26 cellular contexts compared by ENCODE assay signal in genomic region chr2:88122141-88122884, GRCh38. TPM values are rescaled to one million over a fixed set of nuclear protein-coding genes. Genes with fewer than 3 reads are reported as not detected.
DNase-seq lines count a peak whose midpoint lies in the region; ATAC-seq, FAIRE-seq and TF ChIP-seq lines count a peak whose summit lies in the region.
"Had no signal": no experiment of that assay in that cellular context is flagged by ENCODE, and none has a peak within 500 bp of the region (broad histone marks: within the 10 kb centered on the region; RNA-seq: fewer than 3 reads in every experiment).

No MANE protein-coding gene starts in this region.

- intact Hi-C loops in colonic mucosa (cut with DNase I), result no loop called here
- intact Hi-C loops in HepG2 (cut with micrococcal nuclease; ENCODE audit: unreplicated experiment), result loop anchor here (2.0 kb wide), 2 partner anchors 16 to 54 kb away; no protein-coding TSS in a partner anchor
- intact Hi-C loops in mucosa of descending colon (cut with DNase I, micrococcal nuclease), result no loop called here
- intact Hi-C loops in transverse colon (cut with DNase I; ENCODE audit: low total_unique reads), result no loop called here
- intact Hi-C loops in activated CD8-positive, alpha-beta T cell treated with anti-CD3 and anti-CD28 coated beads for 36 hours (cut with micrococcal nuclease), result no loop called here
- intact Hi-C loops in activated T-helper 1 cell treated with anti-CD3 and anti-CD28 coated beads, Interleukin-12 subunit alpha, Interleukin-12 subunit beta, Interleukin-2, Interleukin-4 antibody, amounts not matched to agents 30 ng/mL and 10 ng/mL and 1 ng/mL, durations not matched to agents 14 hours and 24 hours and 36 hours (cut with micrococcal nuclease), result no loop called here

- WGBS in HepG2 (ENCODE audit: low lambda C conversion rate), result 45% methylated on average over 8 of the region's 8 CpGs
- 50 to 57% methylated on average over 1 to 8 of the region's 8 CpGs for WGBS in transverse colon (ENCODE audit: low coverage in 1 of 2), 2 donors

- no peaks in the 10 kb centered on the region for H3K4me1 Mint-ChIP-seq in activated CD8-positive, alpha-beta T cell treated with anti-CD3 and anti-CD28 coated beads for 36 hours (ENCODE audit: low read depth)
- H3K4me1 Mint-ChIP-seq in activated T-helper 1 cell treated with anti-CD3 and anti-CD28 coated beads, Interleukin-12 subunit alpha, Interleukin-12 subunit beta, Interleukin-2, Interleukin-4 antibody, amounts not matched to agents 30 ng/mL and 10 ng/mL and 1 ng/mL, durations not matched to agents 14 hours and 24 hours and 36 hours (ENCODE audit: low read depth), result no peaks in the 10 kb centered on the region
- H3K4me1 Mint-ChIP-seq: CD14-positive monocyte; CD8-positive, alpha-beta memory T cell; GM23338 had no signal

- no peak for FAIRE-seq in HepG2 (lab: Jason Lieb, UNC)
- FAIRE-seq: A204.1, D721Med, GM12878, GM19239 had no signal

- no peak for TF ChIP-seq CTCF in colonic mucosa (IDR thresholded peaks at IDR 0.05)
- TF ChIP-seq CTCF in HepG2 (CRISPR knock-in tag; IDR thresholded peaks at IDR 0.05), result no peak
- no peak for TF ChIP-seq CTCF in mucosa of descending colon (IDR thresholded peaks at IDR 0.05)
- TF ChIP-seq CTCF in transverse colon (IDR thresholded peaks at IDR 0.05), result no peak
- TF ChIP-seq CTCF in activated CD8-positive, alpha-beta T cell treated with anti-CD3 and anti-CD28 coated beads for 36 hours (IDR thresholded peaks at IDR 0.05), result no peak

- no peak overlapping the region for H2AFZ ChIP-seq in HepG2 (ENCODE audit: low read length)
- H2AFZ ChIP-seq: GM23338 had no signal

- CTCF ChIA-PET in HepG2 (lab: Yijun Ruan, JAX; ENCODE audit: low intra/inter-chr PET ratio, low total read pairs), result no interaction called here
- CTCF ChIA-PET in activated CD8-positive, alpha-beta T cell treated with anti-CD3 and anti-CD28 coated beads for 36 hours (lab: Charles Lee), result no interaction called here

- TF ChIP-seq POLR2A in HepG2 (IDR thresholded peaks at IDR 0.05; ENCODE audit: insufficient read depth in 1 of 2, low read depth in 2 of 2, low read length in 2 of 2) (peak in 1 of 2 experiments; percentile 89; a peak in 2 of 4 replicates), transverse colon (IDR thresholded peaks at IDR 0.05) (no peak)

- no peaks in the 10 kb centered on the region for H3K36me3 Mint-ChIP-seq in activated CD8-positive, alpha-beta T cell treated with anti-CD3 and anti-CD28 coated beads for 36 hours (ENCODE audit: low read depth)
- H3K36me3 Mint-ChIP-seq in activated T-helper 1 cell treated with anti-CD3 and anti-CD28 coated beads, Interleukin-12 subunit alpha, Interleukin-12 subunit beta, Interleukin-2, Interleukin-4 antibody, amounts not matched to agents 30 ng/mL and 10 ng/mL and 1 ng/mL, durations not matched to agents 14 hours and 24 hours and 36 hours (ENCODE audit: low read depth), result no peaks in the 10 kb centered on the region
- H3K36me3 Mint-ChIP-seq: CD14-positive monocyte; CD8-positive, alpha-beta memory T cell had no signal

- POLR2A ChIA-PET in HepG2 (lab: Yijun Ruan, JAX), result no interaction called here
- POLR2A ChIA-PET in activated CD8-positive, alpha-beta T cell treated with anti-CD3 and anti-CD28 coated beads for 36 hours (lab: Charles Lee), result no interaction called here

- H3K9ac ChIP-seq in colonic mucosa (ENCODE audit: low read depth in 2 of 2, low read length in 2 of 2) (no peak overlapping the region), HepG2 (ENCODE audit: insufficient read depth, low read depth, low read length) (no peak overlapping the region)
- H3K9ac ChIP-seq: BLaER1 treated with 17β-estradiol and CSF1 and Interleukin-3, amounts not matched to agents 10 nM and 100 nM had no signal

- H3K79me2 ChIP-seq in HepG2 (ENCODE audit: insufficient read depth, low read length), result peaks cover 22% of the 10 kb centered on the region

- no peaks in the 10 kb centered on the region for H3K27me3 Mint-ChIP-seq in activated CD8-positive, alpha-beta T cell treated with anti-CD3 and anti-CD28 coated beads for 36 hours
- peaks cover 10% of the 10 kb centered on the region for H3K27me3 Mint-ChIP-seq in activated T-helper 1 cell treated with anti-CD3 and anti-CD28 coated beads, Interleukin-12 subunit alpha, Interleukin-12 subunit beta, Interleukin-2, Interleukin-4 antibody, amounts not matched to agents 30 ng/mL and 10 ng/mL and 1 ng/mL, durations not matched to agents 14 hours and 24 hours and 36 hours (ENCODE audit: insufficient read depth)

- in situ Hi-C loops in HepG2 (cut with HindIII; ENCODE audit: extremely low pct_ligation_motif_present, low pct_unique_long_range_greater_than_20kb), result no loop called here
- in situ Hi-C loops in transverse colon (cut with MboI; ENCODE audit: low pct_ligation_motif_present in 1 of 4, low pct_unique_long_range_greater_than_20kb in 1 of 4, low sequenced_read_pairs in 3 of 4), result no loop called here

- H3K27ac Mint-ChIP-seq in activated CD8-positive, alpha-beta T cell treated with anti-CD3 and anti-CD28 coated beads for 36 hours, result no peak overlapping the region
- no peak overlapping the region for H3K27ac Mint-ChIP-seq in activated T-helper 1 cell treated with anti-CD3 and anti-CD28 coated beads, Interleukin-12 subunit alpha, Interleukin-12 subunit beta, Interleukin-2, Interleukin-4 antibody, amounts not matched to agents 30 ng/mL and 10 ng/mL and 1 ng/mL, durations not matched to agents 14 hours and 24 hours and 36 hours
- H3K27ac Mint-ChIP-seq: CD14-positive monocyte; CD4-positive, alpha-beta T cell; CD8-positive, alpha-beta memory T cell; GM23338; H9 had no signal

- H3K9me3 Mint-ChIP-seq in activated CD8-positive, alpha-beta T cell treated with anti-CD3 and anti-CD28 coated beads for 36 hours, result no peaks in the 10 kb centered on the region
- no peaks in the 10 kb centered on the region for H3K9me3 Mint-ChIP-seq in activated T-helper 1 cell treated with anti-CD3 and anti-CD28 coated beads, Interleukin-12 subunit alpha, Interleukin-12 subunit beta, Interleukin-2, Interleukin-4 antibody, amounts not matched to agents 30 ng/mL and 10 ng/mL and 1 ng/mL, durations not matched to agents 14 hours and 24 hours and 36 hours
- H3K9me3 Mint-ChIP-seq: CD4-positive, alpha-beta T cell; CD8-positive, alpha-beta memory T cell; GM23338; H9 had no signal

- TF ChIP-seq EP300 in HepG2 (IDR thresholded peaks at IDR 0.05; ENCODE audit: low read depth in 2 of 2, low read length in 2 of 2) (no peak), HepG2 (CRISPR knock-in tag; IDR thresholded peaks at IDR 0.05; ENCODE audit: borderline replicate concordance) (no peak), transverse colon (IDR thresholded peaks at IDR 0.05; ENCODE audit: low read depth) (no peak)

- no peak overlapping the region for H3K4me2 ChIP-seq in HepG2 (ENCODE audit: low read depth, low read length)
- H3K4me2 ChIP-seq: BLaER1 treated with 17β-estradiol and CSF1 and Interleukin-3, amounts not matched to agents 10 nM and 100 nM; GM23338 had no signal

- H3K4me3 ChIP-seq in colonic mucosa (no peak overlapping the region), HepG2 (replicated peaks in 1 of 3; ENCODE audit: insufficient read depth in 1 of 3, low read depth in 2 of 3, low read length in 3 of 3) (no peak overlapping the region), mucosa of descending colon (no peak overlapping the region), transverse colon (no peak overlapping the region)
- H3K4me3 ChIP-seq: BLaER1 treated with 17β-estradiol and CSF1 and Interleukin-3, amounts not matched to agents 10 nM and 100 nM; GM12878; GM23338 had no signal

- no peak overlapping the region for H3K4me3 Mint-ChIP-seq in activated CD8-positive, alpha-beta T cell treated with anti-CD3 and anti-CD28 coated beads for 36 hours
- H3K4me3 Mint-ChIP-seq in activated T-helper 1 cell treated with anti-CD3 and anti-CD28 coated beads, Interleukin-12 subunit alpha, Interleukin-12 subunit beta, Interleukin-2, Interleukin-4 antibody, amounts not matched to agents 30 ng/mL and 10 ng/mL and 1 ng/mL, durations not matched to agents 14 hours and 24 hours and 36 hours, result no peak overlapping the region
- H3K4me3 Mint-ChIP-seq: CD14-positive monocyte; CD4-positive, alpha-beta T cell; CD8-positive, alpha-beta memory T cell; GM23338; H9 had no signal

- no peaks in the 10 kb centered on the region for H3K27me3 ChIP-seq in colonic mucosa
- peaks cover 0 to 4% of the 10 kb centered on the region in 2 experiments; a peak in 1 of 5 replicates for H3K27me3 ChIP-seq in HepG2 (ENCODE audit: control insufficient read depth in 1 of 2, insufficient read depth in 2 of 2, low read length in 2 of 2)
- no peaks in the 10 kb centered on the region for H3K27me3 ChIP-seq in transverse colon
- H3K27me3 ChIP-seq: BE2C; BLaER1 treated with 17β-estradiol and CSF1 and Interleukin-3, amounts not matched to agents 10 nM and 100 nM had no signal

- no peaks in the 10 kb centered on the region for H3K4me1 ChIP-seq in colonic mucosa
- H3K4me1 ChIP-seq in HepG2 (ENCODE audit: insufficient read depth, low read length), result peaks cover 39% of the 10 kb centered on the region
- no peaks in the 10 kb centered on the region for H3K4me1 ChIP-seq in mucosa of descending colon (ENCODE audit: low read depth)
- no peaks in the 10 kb centered on the region for H3K4me1 ChIP-seq in transverse colon
- H3K4me1 ChIP-seq: BE2C; BLaER1 treated with 17β-estradiol and CSF1 and Interleukin-3, amounts not matched to agents 10 nM and 100 nM had no signal

- TF ChIP-seq RAD21 in HepG2 (CRISPR knock-in tag; IDR thresholded peaks at IDR 0.05), result no peak

- H3K9me3 ChIP-seq in colonic mucosa (no peaks in the 10 kb centered on the region), HepG2 (ENCODE audit: low read length) (no peaks in the 10 kb centered on the region), mucosa of descending colon (no peaks in the 10 kb centered on the region), transverse colon (no peaks in the 10 kb centered on the region)
- H3K9me3 ChIP-seq: BE2C; BLaER1 treated with 17β-estradiol and CSF1 and Interleukin-3, amounts not matched to agents 10 nM and 100 nM had no signal

- peak overlapping the region; percentile 32 for H3K27ac ChIP-seq in colonic mucosa
- H3K27ac ChIP-seq in HepG2 (ENCODE audit: extremely low read length, insufficient read depth, low read length), result peak overlapping the region; percentile 22
- peak overlapping the region; percentile 3 to 49 (median 32) for H3K27ac ChIP-seq in transverse colon
- H3K27ac ChIP-seq: 22Rv1; BLaER1 treated with 17β-estradiol and CSF1 and Interleukin-3, amounts not matched to agents 10 nM and 100 nM had no signal

- H3K36me3 ChIP-seq in colonic mucosa (no peaks in the 10 kb centered on the region), HepG2 (replicated peaks in 1 of 2; ENCODE audit: control insufficient read depth in 1 of 2, insufficient read depth in 2 of 2, low read length in 2 of 2) (peaks cover 11 to 14% of the 10 kb centered on the region in 2 experiments; a peak in 4 of 5 replicates), mucosa of descending colon (ENCODE audit: low read depth) (no peaks in the 10 kb centered on the region), transverse colon (no peaks in the 10 kb centered on the region)
- H3K36me3 ChIP-seq: BE2C; BLaER1 treated with 17β-estradiol and CSF1 and Interleukin-3, amounts not matched to agents 10 nM and 100 nM had no signal

- peaks cover 45% of the 10 kb centered on the region for H4K20me1 ChIP-seq in HepG2 (ENCODE audit: insufficient read depth, low read length)
- H4K20me1 ChIP-seq: BLaER1 treated with 17β-estradiol and CSF1 and Interleukin-3, amounts not matched to agents 10 nM and 100 nM had no signal

- BruUV-seq in HepG2 (replicated peaks; lab: Mats Ljungman, UMichigan), result no TSS peak

- ATAC-seq in HepG2 (peak; percentile 71), mucosa of descending colon (peak; percentile 56), HG03565 (IDR thresholded peaks at IDR 0.05; ENCODE audit: unreplicated experiment) (no peak)
- no peak for ATAC-seq in activated CD8-positive, alpha-beta T cell treated with anti-CD3 and anti-CD28 coated beads for 36 hours
- ATAC-seq: GM12878, GM23338, HCT116 had no signal

- peak; percentile 59 for DNase-seq in colonic mucosa
- DNase-seq in HepG2 (ENCODE audit: low spot score), result no peak
- DNase-seq in mucosa of descending colon, result peak in 1 of 3 donors; percentile 60
- peak; percentile 50 for DNase-seq in transverse colon
- no peak for DNase-seq in activated CD8-positive, alpha-beta T cell treated with anti-CD3 and anti-CD28 coated beads for 36 hours
- DNase-seq in activated T-helper 1 cell treated with anti-CD3 and anti-CD28 coated beads, Interleukin-12 subunit alpha, Interleukin-12 subunit beta, Interleukin-2, Interleukin-4 antibody, amounts not matched to agents 30 ng/mL and 10 ng/mL and 1 ng/mL, durations not matched to agents 14 hours and 24 hours and 36 hours (ENCODE audit: low spot score), result no peak
- DNase-seq: BE2C; CD4-positive, alpha-beta T cell; CD8-positive, alpha-beta memory T cell; DMS 273 treated with DMSO at 0.1 percent for 48 hours; DMS79; EL; GDM1; H9 had no signal

RNA-seq across cellular contexts. Expression of gene FABP1, which starts 5.5 kb away (rescaled TPM):
- 1,000 to 10,000 TPM; 2,582 to 2,822 TPM for total RNA-seq in colonic mucosa
- total RNA-seq in HepG2 (2016; rRNA removed; fragmentation: Illumina TruSeq; extraction: Trizol), result 644 and 930 TPM in 2 replicates
- 281 and 361 TPM in 2 replicates for total RNA-seq in HepG2 (2016; cell fraction: cytosol; rRNA removed; fragmentation: Illumina TruSeq; extraction: Trizol; ENCODE audit: low read depth)
- 658 and 997 TPM in 2 replicates for total RNA-seq in HepG2 (2016; cell fraction: insoluble cytoplasmic fraction; rRNA removed; fragmentation: Illumina TruSeq; extraction: Trizol)
- 241 and 301 TPM in 2 replicates for total RNA-seq in HepG2 (2016; cell fraction: membrane; rRNA removed; fragmentation: Illumina TruSeq; extraction: Trizol)
- 195 and 218 TPM in 2 replicates for total RNA-seq in HepG2 (2016; cell fraction: nucleus; rRNA removed; fragmentation: Illumina TruSeq; extraction: Trizol)
- 1,478 and 1,608 TPM in 2 replicates for polyA plus RNA-seq in HepG2 (2011; rRNA removed)
- polyA plus RNA-seq in HepG2 (2011; cell fraction: cytosol; rRNA removed), result 1,357 and 2,069 TPM in 2 replicates
- 273 and 414 TPM in 2 replicates for polyA plus RNA-seq in HepG2 (2011; cell fraction: nucleus; rRNA removed)
- 2,038 and 4,995 TPM in 2 replicates for polyA plus RNA-seq in HepG2 (2012)
- polyA plus RNA-seq in HepG2 (2016; cell fraction: cytosol; fragmentation: Illumina TruSeq; extraction: Trizol; ENCODE audit: low read depth), result 515 and 788 TPM in 2 replicates
- polyA plus RNA-seq in HepG2 (2016; cell fraction: insoluble cytoplasmic fraction; fragmentation: Illumina TruSeq; extraction: Trizol; ENCODE audit: low read depth), result 1,913 and 2,232 TPM in 2 replicates
- polyA plus RNA-seq in HepG2 (2016; cell fraction: membrane; fragmentation: Illumina TruSeq; extraction: Trizol; ENCODE audit: low read depth), result 370 and 531 TPM in 2 replicates
- polyA plus RNA-seq in HepG2 (2016; cell fraction: nucleus; fragmentation: Illumina TruSeq; extraction: Trizol; ENCODE audit: insufficient read depth, low read depth), result 669 and 685 TPM in 2 replicates
- 148 TPM in 1 of 2 replicates, not detected in the other for polyA minus RNA-seq in HepG2 (2011; rRNA and poly(A)+ RNA removed; ENCODE audit: low replicate concordance)
- 423 and 495 TPM in 2 replicates for polyA minus RNA-seq in HepG2 (2011; cell fraction: cytosol; rRNA and poly(A)+ RNA removed)
- polyA minus RNA-seq in HepG2 (2011; cell fraction: nucleus; rRNA and poly(A)+ RNA removed), result 182 and 351 TPM in 2 replicates
- 1,000 to 10,000 TPM in 2 of 3 donors, 100 to 1,000 TPM in 1; 768 to 5,199 (median 1,319) TPM for total RNA-seq in mucosa of descending colon
- 1,000 to 10,000 TPM; 1,053 to 3,583 (median 2,025) TPM for total RNA-seq in transverse colon
- not detected for total RNA-seq in activated CD8-positive, alpha-beta T cell treated with anti-CD3 and anti-CD28 coated beads for 36 hours
- total RNA-seq in activated T-helper 1 cell treated with anti-CD3 and anti-CD28 coated beads, Interleukin-12 subunit alpha, Interleukin-12 subunit beta, Interleukin-2, Interleukin-4 antibody, amounts not matched to agents 30 ng/mL and 10 ng/mL and 1 ng/mL, durations not matched to agents 14 hours and 24 hours and 36 hours, result not detected in 2 replicates
- total RNA-seq: CD4-positive, alpha-beta T cell; CD8-positive, alpha-beta memory T cell; GM12878; GM23338; H4; H9 had no signal
- polyA plus RNA-seq: AG04450; CD14-positive monocyte; CD8-positive, alpha-beta memory T cell; GM12878; GM23338 had no signal

RNA-seq across cellular contexts. Expression of gene THNSL2, which starts 47.8 kb away (rescaled TPM):
- total RNA-seq in colonic mucosa (10 to 100 TPM; 17.5 to 23.3 TPM), HepG2 (2016; rRNA removed; fragmentation: Illumina TruSeq; extraction: Trizol) (not detected in 2 replicates), mucosa of descending colon (10 to 100 TPM; 16.8 to 33.3 (median 16.8) TPM), transverse colon (10 to 100 TPM in 3 of 4 donors, 1 to 10 TPM in 1; 1.1 to 33.2 (median 17.5) TPM)
- total RNA-seq in HepG2 (2016; cell fraction: cytosol; rRNA removed; fragmentation: Illumina TruSeq; extraction: Trizol; ENCODE audit: low read depth), result not detected in 2 replicates
- not detected in 2 replicates for total RNA-seq in HepG2 (2016; cell fraction: insoluble cytoplasmic fraction; rRNA removed; fragmentation: Illumina TruSeq; extraction: Trizol)
- not detected in 2 replicates for total RNA-seq in HepG2 (2016; cell fraction: membrane; rRNA removed; fragmentation: Illumina TruSeq; extraction: Trizol)
- total RNA-seq in HepG2 (2016; cell fraction: nucleus; rRNA removed; fragmentation: Illumina TruSeq; extraction: Trizol), result not detected in 2 replicates
- not detected in 2 replicates for polyA plus RNA-seq in HepG2 (2011; rRNA removed)
- not detected in 2 replicates for polyA plus RNA-seq in HepG2 (2011; cell fraction: cytosol; rRNA removed)
- polyA plus RNA-seq in HepG2 (2011; cell fraction: nucleus; rRNA removed), result not detected in 2 replicates
- not detected in 2 replicates for polyA plus RNA-seq in HepG2 (2012)
- polyA plus RNA-seq in HepG2 (2016; cell fraction: cytosol; fragmentation: Illumina TruSeq; extraction: Trizol; ENCODE audit: low read depth), result not detected in 2 replicates
- polyA plus RNA-seq in HepG2 (2016; cell fraction: insoluble cytoplasmic fraction; fragmentation: Illumina TruSeq; extraction: Trizol; ENCODE audit: low read depth), result not detected in 2 replicates
- not detected in 2 replicates for polyA plus RNA-seq in HepG2 (2016; cell fraction: membrane; fragmentation: Illumina TruSeq; extraction: Trizol; ENCODE audit: low read depth)
- polyA plus RNA-seq in HepG2 (2016; cell fraction: nucleus; fragmentation: Illumina TruSeq; extraction: Trizol; ENCODE audit: insufficient read depth, low read depth), result not detected in 2 replicates
- polyA minus RNA-seq in HepG2 (2011; rRNA and poly(A)+ RNA removed; ENCODE audit: low replicate concordance), result not detected in 2 replicates
- not detected in 2 replicates for polyA minus RNA-seq in HepG2 (2011; cell fraction: cytosol; rRNA and poly(A)+ RNA removed)
- polyA minus RNA-seq in HepG2 (2011; cell fraction: nucleus; rRNA and poly(A)+ RNA removed), result not detected in 2 replicates
- total RNA-seq in activated CD8-positive, alpha-beta T cell treated with anti-CD3 and anti-CD28 coated beads for 36 hours, result under 1 TPM in 1 of 2 experiments, not detected in 1; 0.38 TPM
- total RNA-seq in activated T-helper 1 cell treated with anti-CD3 and anti-CD28 coated beads, Interleukin-12 subunit alpha, Interleukin-12 subunit beta, Interleukin-2, Interleukin-4 antibody, amounts not matched to agents 30 ng/mL and 10 ng/mL and 1 ng/mL, durations not matched to agents 14 hours and 24 hours and 36 hours, result 0.17 and 0.70 TPM in 2 replicates
- total RNA-seq: H4 had no signal
- polyA plus RNA-seq: CD8-positive, alpha-beta memory T cell; GM12878 had no signal

RNA-seq across cellular contexts. Expression of gene SMYD1, which starts 54.7 kb away (rescaled TPM):
- total RNA-seq in colonic mucosa (1 to 10 TPM in 1 of 2 donors, not detected in 1; 1.9 TPM), HepG2 (2016; rRNA removed; fragmentation: Illumina TruSeq; extraction: Trizol) (not detected in 2 replicates), mucosa of descending colon (10 to 100 TPM in 1 of 3 donors, 1 to 10 TPM in 1, not detected in 1; 1.0 to 10.7 TPM), transverse colon (10 to 100 TPM in 1 of 4 donors, 1 to 10 TPM in 3; 1.6 to 48.6 (median 3.2) TPM)
- not detected in 2 replicates for total RNA-seq in HepG2 (2016; cell fraction: cytosol; rRNA removed; fragmentation: Illumina TruSeq; extraction: Trizol; ENCODE audit: low read depth)
- total RNA-seq in HepG2 (2016; cell fraction: insoluble cytoplasmic fraction; rRNA removed; fragmentation: Illumina TruSeq; extraction: Trizol), result not detected in 2 replicates
- not detected in 2 replicates for total RNA-seq in HepG2 (2016; cell fraction: membrane; rRNA removed; fragmentation: Illumina TruSeq; extraction: Trizol)
- total RNA-seq in HepG2 (2016; cell fraction: nucleus; rRNA removed; fragmentation: Illumina TruSeq; extraction: Trizol), result not detected in 2 replicates
- polyA plus RNA-seq in HepG2 (2011; rRNA removed), result not detected in 2 replicates
- not detected in 2 replicates for polyA plus RNA-seq in HepG2 (2011; cell fraction: cytosol; rRNA removed)
- polyA plus RNA-seq in HepG2 (2011; cell fraction: nucleus; rRNA removed), result not detected in 2 replicates
- polyA plus RNA-seq in HepG2 (2012), result not detected in 2 replicates
- not detected in 2 replicates for polyA plus RNA-seq in HepG2 (2016; cell fraction: cytosol; fragmentation: Illumina TruSeq; extraction: Trizol; ENCODE audit: low read depth)
- polyA plus RNA-seq in HepG2 (2016; cell fraction: insoluble cytoplasmic fraction; fragmentation: Illumina TruSeq; extraction: Trizol; ENCODE audit: low read depth), result not detected in 2 replicates
- not detected in 2 replicates for polyA plus RNA-seq in HepG2 (2016; cell fraction: membrane; fragmentation: Illumina TruSeq; extraction: Trizol; ENCODE audit: low read depth)
- polyA plus RNA-seq in HepG2 (2016; cell fraction: nucleus; fragmentation: Illumina TruSeq; extraction: Trizol; ENCODE audit: insufficient read depth, low read depth), result not detected in 2 replicates
- not detected in 2 replicates for polyA minus RNA-seq in HepG2 (2011; rRNA and poly(A)+ RNA removed; ENCODE audit: low replicate concordance)
- not detected in 2 replicates for polyA minus RNA-seq in HepG2 (2011; cell fraction: cytosol; rRNA and poly(A)+ RNA removed)
- polyA minus RNA-seq in HepG2 (2011; cell fraction: nucleus; rRNA and poly(A)+ RNA removed), result not detected in 2 replicates
- not detected for total RNA-seq in activated CD8-positive, alpha-beta T cell treated with anti-CD3 and anti-CD28 coated beads for 36 hours
- total RNA-seq in activated T-helper 1 cell treated with anti-CD3 and anti-CD28 coated beads, Interleukin-12 subunit alpha, Interleukin-12 subunit beta, Interleukin-2, Interleukin-4 antibody, amounts not matched to agents 30 ng/mL and 10 ng/mL and 1 ng/mL, durations not matched to agents 14 hours and 24 hours and 36 hours, result not detected in 2 replicates
- total RNA-seq: CD4-positive, alpha-beta T cell; CD8-positive, alpha-beta memory T cell; GM12878; H4; H9 had no signal
- polyA plus RNA-seq: AG04450; CD14-positive monocyte; CD8-positive, alpha-beta memory T cell; GM23338 had no signal

Comparison
In these comparisons a context has a peak if more than half of its experiments do, and no peak if none do; other contexts are left out.
1. DNase-seq: peak in colonic mucosa (single experiment) and transverse colon (single experiment); none in HepG2 (single experiment), activated CD8-positive, alpha-beta T cell treated with anti-CD3 and anti-CD28 coated beads for 36 hours (single experiment) and activated T-helper 1 cell treated with anti-CD3 and anti-CD28 coated beads, Interleukin-12 subunit alpha, Interleukin-12 subunit beta, Interleukin-2, Interleukin-4 antibody, amounts not matched to agents 30 ng/mL and 10 ng/mL and 1 ng/mL, durations not matched to agents 14 hours and 24 hours and 36 hours (single experiment).
2. ATAC-seq: peak in HepG2 (single experiment) and mucosa of descending colon (single experiment); none in activated CD8-positive, alpha-beta T cell treated with anti-CD3 and anti-CD28 coated beads for 36 hours (single experiment) and HG03565 (single experiment).
3. RNA of gene FABP1, which starts 5.5 kb away (total RNA-seq): 2,582 to 2,822 TPM in colonic mucosa, 1,053 to 3,583 TPM in transverse colon, 768 to 5,199 TPM in mucosa of descending colon and 195 to 997 TPM in HepG2; not detected in activated CD8-positive, alpha-beta T cell treated with anti-CD3 and anti-CD28 coated beads for 36 hours and not detected in activated T-helper 1 cell treated with anti-CD3 and anti-CD28 coated beads, Interleukin-12 subunit alpha, Interleukin-12 subunit beta, Interleukin-2, Interleukin-4 antibody, amounts not matched to agents 30 ng/mL and 10 ng/mL and 1 ng/mL, durations not matched to agents 14 hours and 24 hours and 36 hours; every median in the first group is over 100 times any median in the second.
4. Peak in every context shown above with its lines, with median percentiles within 50 percentile points of each other: H3K27ac ChIP-seq.